17 cellular contexts compared by ENCODE assay signal in the genomic region with DNA sequence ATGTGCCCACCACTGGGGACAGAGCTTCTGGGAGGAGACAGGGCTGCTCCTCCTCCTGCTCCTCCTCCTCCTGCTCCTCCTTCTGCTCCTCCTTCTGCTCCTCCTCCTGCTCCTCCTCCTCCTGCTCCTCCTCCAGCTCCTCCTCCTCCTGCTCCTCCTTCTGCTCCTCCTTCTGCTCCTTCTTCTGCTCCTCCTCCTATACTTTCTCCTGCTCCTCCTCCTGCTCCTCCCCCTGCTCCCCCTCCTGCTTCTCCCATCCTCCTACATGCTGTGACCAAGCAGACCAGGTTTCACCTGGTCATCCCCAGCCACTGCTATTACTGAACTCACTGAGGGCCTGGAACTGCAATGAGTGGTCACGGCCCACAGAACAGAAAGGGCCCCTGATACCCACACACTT.
DNase-seq lines count a peak whose midpoint lies in the region; ATAC-seq and TF ChIP-seq lines count a peak whose summit lies in the region.
"Had no signal": no experiment of that assay in that cellular context is flagged by ENCODE, and none has a peak within 500 bp of the region (broad histone marks: within the 10 kb centered on the region; RNA-seq: fewer than 3 reads in every experiment).

No MANE protein-coding gene starts in this region.

- peaks cover 15% of the 10 kb centered on the region for H3K27me3 Mint-ChIP-seq in activated naive CD4-positive, alpha-beta T cell treated with anti-CD3 and anti-CD28 coated beads for 36 hours (ENCODE audit: low read depth)

- H3K79me2 ChIP-seq in HCT116 (ENCODE audit: insufficient read depth, low read length) (no peaks in the 10 kb centered on the region), mesendoderm (ENCODE audit: control insufficient read depth, insufficient read depth, low read length) (no peaks in the 10 kb centered on the region)

- no peak overlapping the region for H3K56ac ChIP-seq in mesendoderm (ENCODE audit: low read length)

- no peak overlapping the region for H3K18ac ChIP-seq in mesendoderm (ENCODE audit: low read length)

- no peak overlapping the region for H4K5ac ChIP-seq in mesendoderm (ENCODE audit: low read length)

- CTCF ChIA-PET in HCT116 (lab: Charles Lee), result no interaction called here
- CTCF ChIA-PET in activated naive CD4-positive, alpha-beta T cell treated with anti-CD3 and anti-CD28 coated beads for 36 hours (lab: Charles Lee), result no interaction called here

- H2BK15ac ChIP-seq in mesendoderm (replicated peaks; ENCODE audit: low read depth), result no peak overlapping the region

- H2BK5ac ChIP-seq in mesendoderm (ENCODE audit: low read length), result no peak overlapping the region

- TF ChIP-seq RAD21 in HCT116 (IDR thresholded peaks at IDR 0.05; ENCODE audit: low read depth), result no peak

- no peak overlapping the region for H3K27ac ChIP-seq in BLaER1 treated with 17β-estradiol and CSF1 and Interleukin-3, amounts not matched to agents 10 nM and 100 nM
- no peak overlapping the region for H3K27ac ChIP-seq in HCT116 (ENCODE audit: low read depth, low read length)
- H3K27ac ChIP-seq in mesendoderm (ENCODE audit: low read depth, low read length), result no peak overlapping the region
- H3K27ac ChIP-seq: C4-2B, PC-9 had no signal

- H3K36me3 ChIP-seq in BLaER1 treated with 17β-estradiol and CSF1 and Interleukin-3, amounts not matched to agents 10 nM and 100 nM, result no peaks in the 10 kb centered on the region
- H3K36me3 ChIP-seq in HCT116 (ENCODE audit: control insufficient read depth in 1 of 2, insufficient read depth in 2 of 2, low read length in 2 of 2) (no peaks in the 10 kb centered on the region), mesendoderm (ENCODE audit: control insufficient read depth, insufficient read depth, low read length) (no peaks in the 10 kb centered on the region)

- H3K4me1 ChIP-seq in BLaER1 treated with 17β-estradiol and CSF1 and Interleukin-3, amounts not matched to agents 10 nM and 100 nM, result peaks cover 46 to 100% (median 98%) of the 10 kb centered on the region in 10 experiments
- H3K4me1 ChIP-seq in HCT116 (ENCODE audit: control insufficient read depth in 1 of 2, insufficient read depth in 2 of 2, low read length in 2 of 2), result no peaks in the 10 kb centered on the region
- peaks cover 6% of the 10 kb centered on the region for H3K4me1 ChIP-seq in mesendoderm (ENCODE audit: control insufficient read depth, low read depth, low read length)

- WGBS in mesendoderm (ENCODE audit: extremely low coverage, insufficient coverage, low lambda C conversion rate), result no CpG with 5 or more reads among the region's 1 CpG

- no TSS peak for BruUV-seq in HCT116 (replicated peaks; lab: Mats Ljungman, UMichigan)

- ATAC-seq in HCT116 (peak; percentile 83), GM21619 (IDR thresholded peaks at IDR 0.05; ENCODE audit: unreplicated experiment) (no peak), sciatic nerve (no peak)
- ATAC-seq: T-helper 17 cell had no signal

- POLR2A ChIA-PET in HCT116 (lab: Charles Lee), result no interaction called here

- RAD21 ChIA-PET in HCT116 (lab: Charles Lee; ENCODE audit: low non-redundant PET in 1 of 2, low total read pairs in 2 of 2, uncharacterized antibody in 2 of 2, unreplicated experiment in 2 of 2), result no interaction called here

- peaks cover 3% of the 10 kb centered on the region for H3K4me1 Mint-ChIP-seq in activated naive CD4-positive, alpha-beta T cell treated with anti-CD3 and anti-CD28 coated beads for 36 hours (ENCODE audit: low read depth)

- H3K4me3 Mint-ChIP-seq in activated naive CD4-positive, alpha-beta T cell treated with anti-CD3 and anti-CD28 coated beads for 36 hours, result no peak overlapping the region
- H3K4me3 Mint-ChIP-seq: T-helper 17 cell had no signal

- H4K8ac ChIP-seq in mesendoderm (ENCODE audit: low read depth, low read length), result no peak overlapping the region

- no peaks in the 10 kb centered on the region for H3K9me2 ChIP-seq in HCT116 (ENCODE audit: insufficient read depth)

- H4K20me1 ChIP-seq in BLaER1 treated with 17β-estradiol and CSF1 and Interleukin-3, amounts not matched to agents 10 nM and 100 nM, result peaks cover 0 to 22% (median 5%) of the 10 kb centered on the region in 11 experiments; a peak in 7 of 22 replicates
- H4K20me1 ChIP-seq in HCT116 (ENCODE audit: insufficient read depth), result no peaks in the 10 kb centered on the region

- H3K9me3 Mint-ChIP-seq in activated naive CD4-positive, alpha-beta T cell treated with anti-CD3 and anti-CD28 coated beads for 36 hours, result no peaks in the 10 kb centered on the region

- no peak overlapping the region for H2AFZ ChIP-seq in HCT116 (ENCODE audit: low read depth, low read length, poor library complexity, severe bottlenecking)
- H2AFZ ChIP-seq: PC-9 had no signal

- no peak for TF ChIP-seq POLR2A in HCT116 (IDR thresholded peaks at IDR 0.05; ENCODE audit: borderline replicate concordance, extremely low read depth, insufficient read depth, insufficient read length)

- H3K27ac Mint-ChIP-seq in activated naive CD4-positive, alpha-beta T cell treated with anti-CD3 and anti-CD28 coated beads for 36 hours, result no peak overlapping the region
- H3K27ac Mint-ChIP-seq: T-helper 17 cell had no signal

- H3K9ac ChIP-seq in BLaER1 treated with 17β-estradiol and CSF1 and Interleukin-3, amounts not matched to agents 10 nM and 100 nM, result no peak overlapping the region
- H3K9ac ChIP-seq in HCT116 (ENCODE audit: low read length) (no peak overlapping the region), mesendoderm (ENCODE audit: low read length) (no peak overlapping the region)

- TF ChIP-seq CTCF in HCT116 (IDR thresholded peaks at IDR 0.05 in 2 of 3, conservative IDR thresholded peaks at IDR 0.05 in 1 of 3; ENCODE audit: borderline replicate concordance in 1 of 3, insufficient read depth in 1 of 3, low read depth in 2 of 3, low read length in 2 of 3), result no peak

- peak overlapping the region in 10 of 11 experiments; percentile 37 to 98 (median 94); a peak in 18 of 22 replicates for H3K4me2 ChIP-seq in BLaER1 treated with 17β-estradiol and CSF1 and Interleukin-3, amounts not matched to agents 10 nM and 100 nM
- H3K4me2 ChIP-seq in HCT116 (ENCODE audit: low read length), result no peak overlapping the region
- H3K4me2 ChIP-seq in mesendoderm (ENCODE audit: low read length), result no peak overlapping the region
- H3K4me2 ChIP-seq: PC-9 had no signal

- H3K27me3 ChIP-seq in BLaER1 treated with 17β-estradiol and CSF1 and Interleukin-3, amounts not matched to agents 10 nM and 100 nM, result peaks cover 5 to 73% (median 15%) of the 10 kb centered on the region in 11 experiments; a peak in 16 of 22 replicates
- H3K27me3 ChIP-seq in HCT116 (ENCODE audit: insufficient read depth, low read length), result no peaks in the 10 kb centered on the region
- H3K27me3 ChIP-seq in mesendoderm (ENCODE audit: insufficient read depth, low read length, poor library complexity), result no peaks in the 10 kb centered on the region

- H3K79me1 ChIP-seq in mesendoderm (ENCODE audit: low read length), result no peaks in the 10 kb centered on the region

- no peak overlapping the region for H2AK5ac ChIP-seq in mesendoderm (ENCODE audit: low read length)

- H3K36me3 Mint-ChIP-seq in activated naive CD4-positive, alpha-beta T cell treated with anti-CD3 and anti-CD28 coated beads for 36 hours (ENCODE audit: low read depth), result no peaks in the 10 kb centered on the region

- peak; percentile 13 for DNase-seq in HCT116 (ENCODE audit: low read depth, low spot score)
- peak; percentile 7 for DNase-seq in SW480 (ENCODE audit: low spot score)
- peak; percentile 66 for DNase-seq in mesendoderm
- no peak for DNase-seq in activated naive CD4-positive, alpha-beta T cell treated with anti-CD3 and anti-CD28 coated beads for 36 hours
- no peak for DNase-seq in sciatic nerve (ENCODE audit: low spot score)
- DNase-seq: DND-41, IMR-90, Karpas-422, NCI-H1417, NCI-H187 treated with DMSO at 0.1 percent for 48 hours, NCI-H345, NCI-H524 treated with DMSO at 0.1 percent for 48 hours, PC-9, T-helper 17 cell had no signal

- no peaks in the 10 kb centered on the region for H3K9me3 ChIP-seq in BLaER1 treated with 17β-estradiol and CSF1 and Interleukin-3, amounts not matched to agents 10 nM and 100 nM (replicated peaks in 1 of 11)
- H3K9me3 ChIP-seq in HCT116 (ENCODE audit: control insufficient read depth in 1 of 2, insufficient read depth in 1 of 2, low read depth in 1 of 2, low read length in 2 of 2), result no peaks in the 10 kb centered on the region

- H3K23ac ChIP-seq in mesendoderm (ENCODE audit: low read length), result no peak overlapping the region

- no peak overlapping the region for H3K4me3 ChIP-seq in BLaER1 treated with 17β-estradiol and CSF1 and Interleukin-3, amounts not matched to agents 10 nM and 100 nM
- H3K4me3 ChIP-seq in HCT116 (replicated peaks in 1 of 2; ENCODE audit: low read depth in 1 of 2, low read length in 2 of 2) (no peak overlapping the region), mesendoderm (ENCODE audit: low read length) (no peak overlapping the region)
- H3K4me3 ChIP-seq: PC-9 had no signal

- intact Hi-C loops in HCT116 (cut with micrococcal nuclease) (no loop called here), sciatic nerve (cut with DNase I) (no loop called here)
- intact Hi-C loops in activated naive CD4-positive, alpha-beta T cell treated with anti-CD3 and anti-CD28 coated beads for 36 hours (cut with micrococcal nuclease), result no loop called here

- H3K4ac ChIP-seq in mesendoderm (ENCODE audit: low read depth, low read length), result no peak overlapping the region

- H2BK120ac ChIP-seq in mesendoderm (ENCODE audit: low read depth, low read length), result no peak overlapping the region

TF ChIP-seq in HCT116, 20 proteins besides CTCF, POLR2A, EP300 and RAD21 (continues in another document):
- TF ChIP-seq, protein P1, sequence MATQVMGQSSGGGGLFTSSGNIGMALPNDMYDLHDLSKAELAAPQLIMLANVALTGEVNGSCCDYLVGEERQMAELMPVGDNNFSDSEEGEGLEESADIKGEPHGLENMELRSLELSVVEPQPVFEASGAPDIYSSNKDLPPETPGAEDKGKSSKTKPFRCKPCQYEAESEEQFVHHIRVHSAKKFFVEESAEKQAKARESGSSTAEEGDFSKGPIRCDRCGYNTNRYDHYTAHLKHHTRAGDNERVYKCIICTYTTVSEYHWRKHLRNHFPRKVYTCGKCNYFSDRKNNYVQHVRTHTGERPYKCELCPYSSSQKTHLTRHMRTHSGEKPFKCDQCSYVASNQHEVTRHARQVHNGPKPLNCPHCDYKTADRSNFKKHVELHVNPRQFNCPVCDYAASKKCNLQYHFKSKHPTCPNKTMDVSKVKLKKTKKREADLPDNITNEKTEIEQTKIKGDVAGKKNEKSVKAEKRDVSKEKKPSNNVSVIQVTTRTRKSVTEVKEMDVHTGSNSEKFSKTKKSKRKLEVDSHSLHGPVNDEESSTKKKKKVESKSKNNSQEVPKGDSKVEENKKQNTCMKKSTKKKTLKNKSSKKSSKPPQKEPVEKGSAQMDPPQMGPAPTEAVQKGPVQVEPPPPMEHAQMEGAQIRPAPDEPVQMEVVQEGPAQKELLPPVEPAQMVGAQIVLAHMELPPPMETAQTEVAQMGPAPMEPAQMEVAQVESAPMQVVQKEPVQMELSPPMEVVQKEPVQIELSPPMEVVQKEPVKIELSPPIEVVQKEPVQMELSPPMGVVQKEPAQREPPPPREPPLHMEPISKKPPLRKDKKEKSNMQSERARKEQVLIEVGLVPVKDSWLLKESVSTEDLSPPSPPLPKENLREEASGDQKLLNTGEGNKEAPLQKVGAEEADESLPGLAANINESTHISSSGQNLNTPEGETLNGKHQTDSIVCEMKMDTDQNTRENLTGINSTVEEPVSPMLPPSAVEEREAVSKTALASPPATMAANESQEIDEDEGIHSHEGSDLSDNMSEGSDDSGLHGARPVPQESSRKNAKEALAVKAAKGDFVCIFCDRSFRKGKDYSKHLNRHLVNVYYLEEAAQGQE (IDR thresholded peaks at IDR 0.05; ENCODE audit: low read depth), result no peak

Comparison
In these comparisons a context has a peak if more than half of its experiments do, and no peak if none do; other contexts are left out.
1. H3K4me2 ChIP-seq: peak in BLaER1 treated with 17β-estradiol and CSF1 and Interleukin-3, amounts not matched to agents 10 nM and 100 nM (10 of 11); none in HCT116 (single experiment) and mesendoderm (single experiment).
2. DNase-seq: peak in HCT116 (single experiment), SW480 (single experiment) and mesendoderm (single experiment); none in activated naive CD4-positive, alpha-beta T cell treated with anti-CD3 and anti-CD28 coated beads for 36 hours (single experiment) and sciatic nerve (single experiment).